ENCODE assay signal across 8 cellular contexts in genomic region chr1:40182956-40183710, GRCh38. TPM values are rescaled to one million over a fixed set of nuclear protein-coding genes. Genes with fewer than 3 reads are reported as not detected.
DNase-seq lines count a peak whose midpoint lies in the region; ATAC-seq and TF ChIP-seq lines count a peak whose summit lies in the region.

No MANE protein-coding gene starts in this region.

- H3K36me3 ChIP-seq in endodermal cell (ENCODE audit: control insufficient read depth, insufficient read depth, low read length) (no peaks in the 10 kb centered on the region), MG63 (no peaks in the 10 kb centered on the region)

- H3K4me3 ChIP-seq in endodermal cell (ENCODE audit: low read length) (no peak overlapping the region), MG63 (no peak overlapping the region)

- peaks cover 2% of the 10 kb centered on the region for H3K36me3 Mint-ChIP-seq in activated naive CD8-positive, alpha-beta T cell
- peaks cover 15% of the 10 kb centered on the region for H3K36me3 Mint-ChIP-seq in activated naive CD8-positive, alpha-beta T cell treated with anti-CD3 and anti-CD28 coated beads for 36 hours
- no peaks in the 10 kb centered on the region for H3K36me3 Mint-ChIP-seq in endodermal cell (ENCODE audit: low read depth)

- H3K9me3 ChIP-seq in endodermal cell (ENCODE audit: control insufficient read depth, low read length) (no peaks in the 10 kb centered on the region), MG63 (no peaks in the 10 kb centered on the region)

- no peak for DNase-seq in activated naive CD8-positive, alpha-beta T cell treated with anti-CD3 and anti-CD28 coated beads for 36 hours
- DNase-seq in NAMALWA (ENCODE audit: low spot score), result peak; percentile 71
- peak; percentile 55 for DNase-seq in endodermal cell
- DNase-seq in renal cortical epithelial cell (ENCODE audit: low read depth), result peak; percentile 46
- DNase-seq in SW480 (ENCODE audit: low spot score), result no peak
- DNase-seq in MG63, result no peak

- H3K4me3 Mint-ChIP-seq in activated naive CD8-positive, alpha-beta T cell, result no peak overlapping the region
- H3K4me3 Mint-ChIP-seq in activated naive CD8-positive, alpha-beta T cell treated with anti-CD3 and anti-CD28 coated beads for 36 hours, result no peak overlapping the region
- H3K4me3 Mint-ChIP-seq in endodermal cell, result no peak overlapping the region

- no peak for ATAC-seq in GM21528 (IDR thresholded peaks at IDR 0.05; ENCODE audit: low FRiP score, unreplicated experiment)

- no peak overlapping the region for H3K27ac ChIP-seq in endodermal cell (ENCODE audit: low read depth, low read length)

- no peaks in the 10 kb centered on the region for H3K9me3 Mint-ChIP-seq in activated naive CD8-positive, alpha-beta T cell (ENCODE audit: low read depth)
- peaks cover 3% of the 10 kb centered on the region for H3K9me3 Mint-ChIP-seq in activated naive CD8-positive, alpha-beta T cell treated with anti-CD3 and anti-CD28 coated beads for 36 hours
- no peaks in the 10 kb centered on the region for H3K9me3 Mint-ChIP-seq in endodermal cell

- H3K9ac ChIP-seq in endodermal cell (ENCODE audit: extremely low read depth, low read length, poor library complexity, severe bottlenecking), result no peak overlapping the region

- H3K4me1 Mint-ChIP-seq in activated naive CD8-positive, alpha-beta T cell (ENCODE audit: low read depth), result peaks cover 70% of the 10 kb centered on the region
- H3K4me1 Mint-ChIP-seq in activated naive CD8-positive, alpha-beta T cell treated with anti-CD3 and anti-CD28 coated beads for 36 hours, result peaks cover 58% of the 10 kb centered on the region
- H3K4me1 Mint-ChIP-seq in endodermal cell, result peaks cover 13% of the 10 kb centered on the region

- H3K27me3 Mint-ChIP-seq in activated naive CD8-positive, alpha-beta T cell, result no peaks in the 10 kb centered on the region
- no peaks in the 10 kb centered on the region for H3K27me3 Mint-ChIP-seq in activated naive CD8-positive, alpha-beta T cell treated with anti-CD3 and anti-CD28 coated beads for 36 hours
- H3K27me3 Mint-ChIP-seq in endodermal cell (ENCODE audit: insufficient read depth), result no peaks in the 10 kb centered on the region

- TF ChIP-seq CTCF in endodermal cell (conservative IDR thresholded peaks at IDR 0.05), result peak; percentile 81

- H3K27me3 ChIP-seq in endodermal cell (ENCODE audit: control insufficient read depth, insufficient read depth, low read length, poor library complexity, severe bottlenecking), result no peaks in the 10 kb centered on the region
- H3K27me3 ChIP-seq in MG63, result no peaks in the 10 kb centered on the region

- H3K27ac Mint-ChIP-seq in activated naive CD8-positive, alpha-beta T cell, result peak overlapping the region; percentile 13
- no peak overlapping the region for H3K27ac Mint-ChIP-seq in activated naive CD8-positive, alpha-beta T cell treated with anti-CD3 and anti-CD28 coated beads for 36 hours
- no peak overlapping the region for H3K27ac Mint-ChIP-seq in endodermal cell

- WGBS in endodermal cell (ENCODE audit: insufficient coverage in 1 of 2, insufficient read length in 1 of 2), 2 experiments, result 75% methylated on average over 3 of the region's 3 CpGs; no CpG with 5 or more reads in 1 of the 2 experiments

- H3K4me1 ChIP-seq in endodermal cell (ENCODE audit: control insufficient read depth, insufficient read depth, low read length), result peaks cover 3% of the 10 kb centered on the region

RNA-seq across cellular contexts. Expression of gene RLF, which starts 21.9 kb away (rescaled TPM):
- total RNA-seq in activated naive CD8-positive, alpha-beta T cell treated with anti-CD3 and anti-CD28 coated beads for 36 hours, result 10 to 100 TPM; 13.6 to 13.7 TPM
- total RNA-seq in endodermal cell (10 to 100 TPM; 18.8 to 23.3 TPM), renal cortical epithelial cell (25.4 and 40.9 TPM in 2 replicates)
- 23.9 TPM for polyA plus RNA-seq in endodermal cell (2013, experiment 1 of 2)
- polyA plus RNA-seq in endodermal cell (2013, experiment 2 of 2), result 23.6 TPM
- 3.6 and 4.0 TPM in 2 replicates for total RNA-seq in MG63 (2014; rRNA removed; shearing (Covaris generic); ENCODE audit: low replicate concordance)

Comparison
In these comparisons a context has a peak if more than half of its experiments do, and no peak if none do; other contexts are left out.
1. DNase-seq: peak in NAMALWA (single experiment), endodermal cell (single experiment) and renal cortical epithelial cell (single experiment); none in activated naive CD8-positive, alpha-beta T cell treated with anti-CD3 and anti-CD28 coated beads for 36 hours (single experiment), SW480 (single experiment) and MG63 (single experiment).